Comparison of ENCODE assay signal across 8 cellular contexts in the genomic region with DNA sequence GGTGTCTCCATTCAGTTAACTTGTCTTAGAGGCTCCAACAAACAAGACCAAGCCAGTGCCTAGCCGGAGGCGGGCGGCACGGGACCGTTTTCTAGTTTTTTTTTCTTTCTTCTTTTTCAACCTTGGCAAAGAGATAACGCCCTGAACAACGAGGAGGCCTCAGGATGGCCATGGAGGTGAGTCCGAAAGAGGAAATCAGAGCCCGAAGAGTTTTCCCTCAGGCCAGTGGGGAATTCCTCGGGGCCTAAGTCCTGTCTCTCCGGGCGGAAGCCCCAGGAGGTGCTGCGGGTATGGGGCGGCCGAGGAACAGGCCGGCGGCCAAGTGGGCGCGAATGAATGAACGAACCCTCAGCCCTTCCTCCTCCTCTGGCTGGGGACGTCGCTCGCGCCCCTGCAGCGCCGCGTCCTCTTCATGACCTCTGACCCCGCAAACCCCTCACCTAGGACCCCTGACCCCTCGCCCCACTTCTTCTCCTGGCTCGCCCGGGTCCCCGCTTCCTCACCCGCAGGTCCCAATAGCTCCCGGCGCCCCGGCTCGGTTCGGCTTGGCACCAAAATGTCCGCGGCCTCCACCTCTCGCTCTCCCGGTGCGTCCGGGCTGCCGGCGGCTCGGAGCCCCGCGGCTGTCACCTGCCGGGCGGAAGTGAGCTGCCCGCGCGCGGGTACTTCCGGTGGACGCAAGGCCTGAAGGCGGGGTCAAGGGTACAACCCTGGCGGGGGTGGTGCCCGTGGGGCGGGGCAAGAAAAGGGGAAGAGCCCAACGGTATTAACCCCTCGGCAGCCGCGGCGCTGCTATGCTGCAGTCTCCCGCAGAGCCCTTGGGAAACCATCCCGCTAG. TPM values are rescaled to one million over a fixed set of nuclear protein-coding genes. Genes with fewer than 3 reads are reported as not detected.
A peak's percentile ranks its signal among the peaks of the same experiment; 100 is the strongest.
DNase-seq lines count a peak whose midpoint lies in the region; ATAC-seq and TF ChIP-seq lines count a peak whose summit lies in the region.

A gene (minus strand): TSS at position 650 of the 838 bp plus-strand sequence. CDS start 21,327 bp downstream, outside the sequence.

- DNase-seq in GOT3 (lab: John Stamatoyannopoulos, UW) (peak; percentile 77), LoVo (ENCODE audit: low spot score) (peak; percentile 95), RWPE1 (ENCODE audit: low spot score) (peak; percentile 90), fibroblast of lung (ENCODE audit: low read depth in 2 of 2) (peak; percentile 87 to 90)
- DNase-seq in naive thymus-derived CD4-positive, alpha-beta T cell: peak; percentile 79 to 96 (median 86)
- peak; percentile 96 for DNase-seq in stimulated activated naive B cell treated with anti-CD40 and anti-IgM and Interleukin-4, amounts not matched to agents 10 μg/mL and 1 μg/mL and 100 μg/mL, for 72 hours

- TF ChIP-seq CTCF in DOHH2 (IDR thresholded peaks at IDR 0.05; ENCODE audit: low read depth, low read length, poor library complexity, severe bottlenecking) (no peak), RWPE1 (conservative IDR thresholded peaks at IDR 0.05; ENCODE audit: low read depth) (no peak), fibroblast of lung (conservative IDR thresholded peaks at IDR 0.05 in 1 of 2, IDR thresholded peaks at IDR 0.05 in 1 of 2; ENCODE audit: low read depth in 1 of 2, low read length in 2 of 2) (no peak)

- H3K27ac Mint-ChIP-seq in activated T-helper 17 cell treated with anti-CD3 and anti-CD28 coated beads, Interleukin-2, amount 50 U/mL, for 72 hours: peak within 1 kb of the TSS; percentile 79
- peak within 1 kb of the TSS; percentile 87 to 97 (median 90) for H3K27ac Mint-ChIP-seq in naive thymus-derived CD4-positive, alpha-beta T cell
- peak within 1 kb of the TSS; percentile 99 for H3K27ac Mint-ChIP-seq in stimulated activated naive B cell treated with anti-CD40 and anti-IgM and Interleukin-4, amounts not matched to agents 10 μg/mL and 1 μg/mL and 100 μg/mL, for 72 hours

- H2AFZ ChIP-seq in fibroblast of lung (ENCODE audit: low read length): peak within 1 kb of the TSS; percentile 58

- peak; percentile 100 for ATAC-seq in activated T-helper 17 cell treated with anti-CD3 and anti-CD28 coated beads, Interleukin-2, amount 50 U/mL, for 72 hours (replicated peaks)
- ATAC-seq in naive thymus-derived CD4-positive, alpha-beta T cell: peak; percentile 98
- ATAC-seq in stimulated activated naive B cell treated with anti-CD40 and anti-IgM and Interleukin-4, amounts not matched to agents 10 μg/mL and 1 μg/mL and 100 μg/mL, for 72 hours (replicated peaks): peak; percentile 69 to 80

- H3K4me3 ChIP-seq in DOHH2 (ENCODE audit: low read length) (peak within 1 kb of the TSS; percentile 79), fibroblast of lung (replicated peaks in 1 of 4; ENCODE audit: control extremely low read depth in 1 of 4, insufficient read depth in 1 of 4, low read depth in 3 of 4, low read length in 4 of 4) (peak within 1 kb of the TSS; percentile 69 to 84 (median 72))
- H3K4me3 ChIP-seq in naive thymus-derived CD4-positive, alpha-beta T cell (ENCODE audit: low read length): peak within 1 kb of the TSS; percentile 87

- peak within 1 kb of the TSS; percentile 43 for H3K9ac ChIP-seq in fibroblast of lung (ENCODE audit: insufficient read depth, low read length)

- H3K4me1 ChIP-seq in DOHH2 (ENCODE audit: control insufficient read depth, low read length): peaks cover 52% of the 10 kb centered on the region
- peaks cover 4% of the 10 kb centered on the region for H3K4me1 ChIP-seq in fibroblast of lung (ENCODE audit: control insufficient read depth, extremely low read depth, insufficient read depth, low read length)
- H3K4me1 ChIP-seq in naive thymus-derived CD4-positive, alpha-beta T cell (ENCODE audit: control insufficient read depth in 2 of 2, insufficient read depth in 2 of 2, low read length in 2 of 2): peaks cover 7 to 13% of the 10 kb centered on the region in 2 donors

- H3K4me3 Mint-ChIP-seq in activated T-helper 17 cell treated with anti-CD3 and anti-CD28 coated beads, Interleukin-2, amount 50 U/mL, for 72 hours: peak within 1 kb of the TSS; percentile 85
- peak within 1 kb of the TSS; percentile 91 to 96 (median 94) for H3K4me3 Mint-ChIP-seq in naive thymus-derived CD4-positive, alpha-beta T cell
- H3K4me3 Mint-ChIP-seq in stimulated activated naive B cell treated with anti-CD40 and anti-IgM and Interleukin-4, amounts not matched to agents 10 μg/mL and 1 μg/mL and 100 μg/mL, for 72 hours: peak within 1 kb of the TSS; percentile 90 to 94

- intact Hi-C loops in naive thymus-derived CD4-positive, alpha-beta T cell (cut with micrococcal nuclease): loop anchor here (1.0 to 10.0 kb wide), 6 partner anchors 27 to 1204 kb away; a partner anchor contains a TSS

- no peaks in the 10 kb centered on the region for H3K27me3 Mint-ChIP-seq in activated T-helper 17 cell treated with anti-CD3 and anti-CD28 coated beads, Interleukin-2, amount 50 U/mL, for 72 hours
- no peaks in the 10 kb centered on the region for H3K27me3 Mint-ChIP-seq in naive thymus-derived CD4-positive, alpha-beta T cell
- H3K27me3 Mint-ChIP-seq in stimulated activated naive B cell treated with anti-CD40 and anti-IgM and Interleukin-4, amounts not matched to agents 10 μg/mL and 1 μg/mL and 100 μg/mL, for 72 hours: no peaks in the 10 kb centered on the region

- peaks cover 17% of the 10 kb centered on the region for H3F3A ChIP-seq in DOHH2 (ENCODE audit: control insufficient read depth, insufficient read depth)

- POLR2A ChIA-PET in RWPE1 (lab: Yijun Ruan, JAX; ENCODE audit: low non-redundant PET): no interaction called here
- POLR2A ChIA-PET in naive thymus-derived CD4-positive, alpha-beta T cell (lab: Charles Lee): interaction anchor here (0.6 to 1.0 kb wide), 3 partner anchors 169 to 619 kb away, joined by 3 to 4 read pairs (median 3); no protein-coding TSS in a partner anchor

- H3K36me3 Mint-ChIP-seq in activated T-helper 17 cell treated with anti-CD3 and anti-CD28 coated beads, Interleukin-2, amount 50 U/mL, for 72 hours (ENCODE audit: low read depth): peaks cover 16% of the 10 kb centered on the region
- peaks cover 0 to 4% (median 2%) of the 10 kb centered on the region in 5 donors for H3K36me3 Mint-ChIP-seq in naive thymus-derived CD4-positive, alpha-beta T cell
- H3K36me3 Mint-ChIP-seq in stimulated activated naive B cell treated with anti-CD40 and anti-IgM and Interleukin-4, amounts not matched to agents 10 μg/mL and 1 μg/mL and 100 μg/mL, for 72 hours: peaks cover 29 to 47% of the 10 kb centered on the region in 2 donors

- H3K9me3 Mint-ChIP-seq in activated T-helper 17 cell treated with anti-CD3 and anti-CD28 coated beads, Interleukin-2, amount 50 U/mL, for 72 hours: no peaks in the 10 kb centered on the region
- no peaks in the 10 kb centered on the region for H3K9me3 Mint-ChIP-seq in naive thymus-derived CD4-positive, alpha-beta T cell
- no peaks in the 10 kb centered on the region for H3K9me3 Mint-ChIP-seq in stimulated activated naive B cell treated with anti-CD40 and anti-IgM and Interleukin-4, amounts not matched to agents 10 μg/mL and 1 μg/mL and 100 μg/mL, for 72 hours

- H3K9me3 ChIP-seq in DOHH2 (ENCODE audit: control insufficient read depth, insufficient read depth, low read length) (no peaks in the 10 kb centered on the region), fibroblast of lung (ENCODE audit: control insufficient read depth, insufficient read depth, low read depth, low read length) (no peaks in the 10 kb centered on the region)
- H3K9me3 ChIP-seq in naive thymus-derived CD4-positive, alpha-beta T cell (ENCODE audit: control insufficient read depth in 2 of 3, low read length in 3 of 3): no peaks in the 10 kb centered on the region

- H4K20me1 ChIP-seq in DOHH2 (ENCODE audit: control insufficient read depth, insufficient read depth, low read depth, low read length) (peaks cover 16% of the 10 kb centered on the region), fibroblast of lung (ENCODE audit: control insufficient read depth, extremely low read depth, insufficient read depth, low read length) (no peaks in the 10 kb centered on the region)

- H3K36me3 ChIP-seq in DOHH2 (ENCODE audit: control insufficient read depth, low read length) (peaks cover 43% of the 10 kb centered on the region), fibroblast of lung (ENCODE audit: control insufficient read depth, insufficient read depth, low read length) (peaks cover 5% of the 10 kb centered on the region)
- H3K36me3 ChIP-seq in naive thymus-derived CD4-positive, alpha-beta T cell (ENCODE audit: control insufficient read depth in 2 of 3, insufficient read depth in 3 of 3, low read length in 3 of 3): peaks cover 0 to 7% (median 0%) of the 10 kb centered on the region in 3 experiments

- H3K27me3 ChIP-seq in DOHH2 (ENCODE audit: control insufficient read depth, low read length) (no peaks in the 10 kb centered on the region), fibroblast of lung (ENCODE audit: control insufficient read depth, insufficient read depth, low read length) (no peaks in the 10 kb centered on the region)
- no peaks in the 10 kb centered on the region for H3K27me3 ChIP-seq in naive thymus-derived CD4-positive, alpha-beta T cell (ENCODE audit: control insufficient read depth in 2 of 2, insufficient read depth in 2 of 2, low read length in 2 of 2)

- peaks cover 23% of the 10 kb centered on the region for H3K4me1 Mint-ChIP-seq in activated T-helper 17 cell treated with anti-CD3 and anti-CD28 coated beads, Interleukin-2, amount 50 U/mL, for 72 hours
- H3K4me1 Mint-ChIP-seq in naive thymus-derived CD4-positive, alpha-beta T cell: peaks cover 31 to 51% (median 48%) of the 10 kb centered on the region in 7 donors
- peaks cover 43 to 54% of the 10 kb centered on the region in 2 donors for H3K4me1 Mint-ChIP-seq in stimulated activated naive B cell treated with anti-CD40 and anti-IgM and Interleukin-4, amounts not matched to agents 10 μg/mL and 1 μg/mL and 100 μg/mL, for 72 hours

- H3K27ac ChIP-seq in DOHH2 (ENCODE audit: low read depth, low read length) (peak within 1 kb of the TSS; percentile 92), RWPE1 (peak within 1 kb of the TSS; percentile 76), fibroblast of lung (ENCODE audit: insufficient read depth, low read length) (peak within 1 kb of the TSS; percentile 13)
- H3K27ac ChIP-seq in naive thymus-derived CD4-positive, alpha-beta T cell (ENCODE audit: low read depth, low read length): peak within 1 kb of the TSS; percentile 73

- CTCF ChIA-PET in RWPE1 (lab: Yijun Ruan, JAX): no interaction called here
- CTCF ChIA-PET in naive thymus-derived CD4-positive, alpha-beta T cell (lab: Charles Lee): no interaction called here

- peaks cover 55% of the 10 kb centered on the region for H3K79me2 ChIP-seq in DOHH2 (ENCODE audit: control insufficient read depth, low read length)
- H3K79me2 ChIP-seq in fibroblast of lung (ENCODE audit: control insufficient read depth, insufficient read depth, low read length): peaks cover 19% of the 10 kb centered on the region

- H3K9me2 ChIP-seq in DOHH2 (replicated peaks; ENCODE audit: control insufficient read depth, low read length): no peaks in the 10 kb centered on the region

- H3K4me2 ChIP-seq in DOHH2 (ENCODE audit: low read length): peak within 1 kb of the TSS; percentile 85
- peak within 1 kb of the TSS; percentile 76 for H3K4me2 ChIP-seq in fibroblast of lung (ENCODE audit: extremely low read depth, insufficient read depth, low read length)

RNA-seq across cellular contexts. Expression of the gene that starts here (rescaled TPM):
- 10 to 100 TPM; 33.8 to 83.7 TPM for total RNA-seq in activated T-helper 17 cell treated with anti-CD3 and anti-CD28 coated beads, Interleukin-2, amount 50 U/mL, for 72 hours
- 26.2 and 44.1 TPM in 2 replicates for total RNA-seq in fibroblast of lung
- polyA plus RNA-seq in fibroblast of lung: 45.6 and 76.0 TPM in 2 replicates
- 48.5 and 68.2 TPM in 2 replicates for polyA plus RNA-seq in fibroblast of lung (2012)
- 277 and 307 TPM in 2 replicates for polyA minus RNA-seq in fibroblast of lung (ENCODE audit: low replicate concordance)
- 10 to 100 TPM; 38.5 to 77.7 (median 45.8) TPM for total RNA-seq in naive thymus-derived CD4-positive, alpha-beta T cell
- 10 to 100 TPM; 15.0 to 22.7 TPM for polyA plus RNA-seq in naive thymus-derived CD4-positive, alpha-beta T cell

Comparison
In these comparisons a context has a peak if more than half of its experiments do, and no peak if none do; other contexts are left out.
1. Peak in every context shown above with its lines: DNase-seq, ATAC-seq, H3K4me3 ChIP-seq and H3K27ac ChIP-seq.
2. H3K27ac ChIP-seq: peak in every context shown above with its lines; median percentile 92 in DOHH2; 76 in RWPE1; 73 in naive thymus-derived CD4-positive, alpha-beta T cell; 13 in fibroblast of lung.